8 cellular contexts compared by ENCODE assay signal in the genomic region with DNA sequence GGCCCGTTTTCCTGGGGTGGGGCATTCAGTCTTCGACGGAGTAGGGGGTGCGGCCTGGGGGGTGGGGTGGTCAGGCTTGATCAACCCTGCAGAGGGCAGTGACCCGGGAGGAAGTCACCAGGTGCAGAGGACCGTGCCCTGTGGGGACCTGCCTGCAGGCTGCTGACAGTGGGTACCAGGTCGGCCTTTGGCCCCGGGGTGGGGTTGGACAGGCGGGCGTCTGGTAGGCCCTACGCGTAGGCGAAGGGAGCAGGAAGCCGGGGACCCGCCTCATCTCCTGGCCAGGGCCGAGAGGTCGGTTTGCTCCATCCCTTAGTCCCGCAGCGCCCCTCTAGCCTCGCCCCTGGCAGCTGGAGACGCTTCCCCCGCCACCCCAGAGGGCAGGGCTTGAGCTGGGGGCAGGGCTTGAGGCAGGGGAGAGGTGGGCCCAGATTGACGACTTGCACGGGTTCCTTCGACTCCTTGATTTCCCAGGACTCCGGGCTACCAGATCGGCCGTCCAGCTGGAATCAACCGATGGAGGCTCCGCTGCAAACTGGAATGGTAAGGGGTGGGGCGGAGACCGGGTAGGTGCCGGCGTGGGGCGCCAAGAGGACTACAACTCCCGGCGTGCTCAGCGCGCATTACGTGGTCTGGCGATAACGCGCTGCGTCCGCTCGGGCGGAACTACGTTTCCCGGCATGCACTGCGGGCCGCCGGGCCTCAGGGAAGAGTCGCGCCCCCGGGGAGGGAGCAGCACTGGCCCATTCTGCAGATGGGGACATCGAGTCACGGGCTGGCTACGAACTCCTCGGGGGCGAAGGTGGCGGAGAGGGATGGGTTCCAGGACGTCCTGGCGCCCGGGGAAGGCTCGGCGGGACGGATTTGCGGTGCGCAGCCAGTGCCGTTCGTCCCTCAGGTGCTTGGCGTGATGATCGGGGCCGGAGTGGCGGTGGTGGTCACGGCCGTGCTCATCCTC. TPM values are rescaled to one million over a fixed set of nuclear protein-coding genes. Genes with fewer than 3 reads are reported as not detected.
DNase-seq lines count a peak whose midpoint lies in the region; ATAC-seq and TF ChIP-seq lines count a peak whose summit lies in the region.

Gene PNPLA6 (plus strand): TSS at position 683 of the 958 bp plus-strand sequence. CDS start 72 bp downstream, at position 755.

- TF ChIP-seq POLR2A in heart left ventricle (IDR thresholded peaks at IDR 0.05) (peak in 1 of 2 donors; percentile 68), upper lobe of left lung (IDR thresholded peaks at IDR 0.05) (peak in 3 of 4 donors; percentile 54 to 76 (median 70))

- peak within 1 kb of the TSS; percentile 99 for H3K4me3 ChIP-seq in GM12875 (ENCODE audit: low read depth, low read length)
- peak within 1 kb of the TSS; percentile 62 to 98 (median 86) for H3K4me3 ChIP-seq in heart left ventricle
- peak within 1 kb of the TSS; percentile 51 to 94 (median 76) for H3K4me3 ChIP-seq in upper lobe of left lung

- DNase-seq in NCI-H1436 treated with DMSO at 0.1 percent for 48 hours (lab: John Stamatoyannopoulos, UW) = peak; percentile 16
- DNase-seq in T-helper 1 cell = peak; percentile 79 to 92 (median 89)
- DNase-seq in heart left ventricle = peak; percentile 96 to 98 (median 97)
- DNase-seq in posterior vena cava (ENCODE audit: low spot score) = peak; percentile 99
- peak; percentile 95 to 99 for DNase-seq in upper lobe of left lung

- H3K27me3 ChIP-seq in heart left ventricle = no peaks in the 10 kb centered on the region
- H3K27me3 ChIP-seq in upper lobe of left lung = no peaks in the 10 kb centered on the region

- no peaks in the 10 kb centered on the region for H3K9me3 ChIP-seq in heart left ventricle
- H3K9me3 ChIP-seq in upper lobe of left lung = no peaks in the 10 kb centered on the region

- TF ChIP-seq CTCF in GM12875 (IDR thresholded peaks at IDR 0.05; ENCODE audit: borderline replicate concordance, insufficient read depth, low read depth, low read length) (no peak), heart left ventricle (IDR thresholded peaks at IDR 0.05) (no peak), upper lobe of left lung (IDR thresholded peaks at IDR 0.05) (peak in 1 of 6 experiments; percentile 13)

- H3K4me1 ChIP-seq in heart left ventricle (peaks cover 0 to 25% (median 10%) of the 10 kb centered on the region in 12 donors), upper lobe of left lung (peaks cover 13 to 28% (median 19%) of the 10 kb centered on the region in 4 donors)

- H3K36me3 ChIP-seq in heart left ventricle = peaks cover 0 to 44% (median 38%) of the 10 kb centered on the region in 9 donors
- peaks cover 0 to 49% (median 25%) of the 10 kb centered on the region in 4 donors for H3K36me3 ChIP-seq in upper lobe of left lung

- ATAC-seq in HG02798 (IDR thresholded peaks at IDR 0.05; ENCODE audit: poor library complexity, unreplicated experiment) (peak; percentile 82), heart left ventricle (peak; percentile 78 to 90 (median 86)), upper lobe of left lung (ENCODE audit: low FRiP score in 2 of 2) (peak; percentile 93 to 94)

- 0% methylated on average over 70 to 77 of the region's 77 CpGs for WGBS in adipose tissue, 3 donors
- WGBS in heart left ventricle, 4 donors = 0 to 1% (median 0%) methylated on average over 37 to 77 of the region's 77 CpGs
- 0% methylated on average over 2 to 39 of the region's 77 CpGs for WGBS in upper lobe of left lung, 2 donors

- intact Hi-C loops in heart left ventricle (cut with DNase I) (loop anchor here in 6 of 10 donors (10.0 kb wide), 2 partner anchors 141 to 1851 kb away; partner anchors contain the start of genes HSD11B1L (in 1 of the 6) and MICOS13 (in 1 of the 6)), posterior vena cava (cut with DNase I) (no loop called here)

- TF ChIP-seq EP300 in upper lobe of left lung (IDR thresholded peaks at IDR 0.05) = peak in 1 of 4 donors; percentile 70

- H3K27ac ChIP-seq in adipose tissue (ENCODE audit: low read depth, low read length) (peak within 1 kb of the TSS; percentile 48), heart left ventricle (peak within 1 kb of the TSS; percentile 57 to 96 (median 93)), upper lobe of left lung (peak within 1 kb of the TSS; percentile 91 to 98 (median 95))

RNA-seq across cellular contexts. Expression of gene PNPLA6, which starts in this region (rescaled TPM):
- polyA plus RNA-seq in adipose tissue (10 to 100 TPM; 18.0 to 31.3 (median 30.7) TPM), heart left ventricle (10 to 100 TPM; 35.6 to 51.1 TPM)
- total RNA-seq in heart left ventricle (100 to 1,000 TPM in 1 of 9 donors, 10 to 100 TPM in 8; 41.4 to 105 (median 49.9) TPM), posterior vena cava (10 to 100 TPM; 78.0 to 79.3 TPM), upper lobe of left lung (100 to 1,000 TPM; 125 to 412 (median 328) TPM)

Comparison
In these comparisons a context has a peak if more than half of its experiments do, and no peak if none do; other contexts are left out.
1. Peak in every context shown above with its lines: DNase-seq, ATAC-seq, H3K4me3 ChIP-seq and H3K27ac ChIP-seq.
2. DNase-seq: peak in every context shown above with its lines; median percentile 99 in posterior vena cava; 97 in heart left ventricle; 97 in upper lobe of left lung; 89 in T-helper 1 cell; 16 in NCI-H1436 treated with DMSO at 0.1 percent for 48 hours.
3. intact Hi-C loops: an anchor here in heart left ventricle (10.0 kb wide); none called in posterior vena cava.